In genomic region chr9:129310666-129311350, GRCh38 we compare ENCODE assay signal across 24 cellular contexts.
DNase-seq lines count a peak whose midpoint lies in the region; ATAC-seq, FAIRE-seq and TF ChIP-seq lines count a peak whose summit lies in the region.
"Had no signal": no experiment of that assay in that cellular context is flagged by ENCODE, and none has a peak within 500 bp of the region (broad histone marks: within the 10 kb centered on the region; RNA-seq: fewer than 3 reads in every experiment).

No MANE protein-coding gene starts in this region.

- no peak overlapping the region for H3K27ac ChIP-seq in right lobe of liver
- H3K27ac ChIP-seq in HepG2 (ENCODE audit: extremely low read length, insufficient read depth, low read length), result no peak overlapping the region
- no peak overlapping the region for H3K27ac ChIP-seq in lower lobe of right lung
- no peak overlapping the region for H3K27ac ChIP-seq in upper lobe of right lung
- H3K27ac ChIP-seq: breast epithelium, gastrocnemius medialis had no signal

- ATAC-seq in right lobe of liver (no peak), HepG2 (no peak), lower lobe of right lung (no peak), upper lobe of right lung (peak; percentile 28), GM19328 (IDR thresholded peaks at IDR 0.05; ENCODE audit: unreplicated experiment) (no peak)
- no peak for ATAC-seq in stimulated activated naive B cell treated with anti-CD40 and anti-IgM and Interleukin-4, amounts not matched to agents 10 μg/mL and 1 μg/mL and 100 μg/mL, for 72 hours (replicated peaks)
- ATAC-seq: gastrocnemius medialis, K562, natural killer cell, Panc1, right cardiac atrium, T-cell had no signal

- DNase-seq in right lobe of liver, result peak in 2 of 3 donors; percentile 20 to 23
- no peak for DNase-seq in HepG2 (ENCODE audit: low spot score)
- no peak for DNase-seq in endothelial cell (ENCODE audit: low spot score)
- DNase-seq in lower lobe of right lung, result peak; percentile 1
- DNase-seq in upper lobe of right lung, result peak; percentile 10
- no peak for DNase-seq in mesothelial cell of epicardium (ENCODE audit: low spot score in 2 of 2, unreplicated experiment in 2 of 2)
- DNase-seq in stimulated activated naive B cell treated with anti-CD40 and anti-IgM and Interleukin-4, amounts not matched to agents 10 μg/mL and 1 μg/mL and 100 μg/mL, for 72 hours, result no peak
- DNase-seq: activated gamma-delta T cell; CD4-positive, CD25-positive, alpha-beta regulatory T cell; dermis blood vessel endothelial cell; DMS 273 treated with DMSO at 0.1 percent for 48 hours; midbrain; NCI-H1436 treated with DMSO at 0.1 percent for 48 hours; NCI-H524; NK-92 treated with Interleukin-12 subunit alpha and Interleukin-12 subunit beta, amount 100 ng/mL, for 24 hours; right cardiac atrium had no signal

- H2AFZ ChIP-seq in HepG2 (ENCODE audit: low read length), result no peak overlapping the region
- H2AFZ ChIP-seq: GM23338 had no signal

- H3K36me3 Mint-ChIP-seq in endothelial cell (ENCODE audit: low read depth, unreplicated experiment) (peaks cover 5% of the 10 kb centered on the region), mesothelial cell of epicardium (no peaks in the 10 kb centered on the region)
- peaks cover 0 to 5% of the 10 kb centered on the region in 2 donors for H3K36me3 Mint-ChIP-seq in stimulated activated naive B cell treated with anti-CD40 and anti-IgM and Interleukin-4, amounts not matched to agents 10 μg/mL and 1 μg/mL and 100 μg/mL, for 72 hours
- H3K36me3 Mint-ChIP-seq: CD4-positive, CD25-positive, alpha-beta regulatory T cell; natural killer cell; T-cell had no signal

- H3K27me3 ChIP-seq in right lobe of liver (no peaks in the 10 kb centered on the region), HepG2 (ENCODE audit: control insufficient read depth in 1 of 2, insufficient read depth in 2 of 2, low read length in 2 of 2) (peaks cover 0 to 23% of the 10 kb centered on the region in 2 experiments; a peak in 3 of 5 replicates), lower lobe of right lung (ENCODE audit: low read depth) (no peaks in the 10 kb centered on the region), upper lobe of right lung (no peaks in the 10 kb centered on the region)
- H3K27me3 ChIP-seq: breast epithelium, gastrocnemius medialis had no signal

- no peak overlapping the region for H3K4me3 ChIP-seq in right lobe of liver
- no peak overlapping the region for H3K4me3 ChIP-seq in HepG2 (replicated peaks in 1 of 3; ENCODE audit: insufficient read depth in 1 of 3, low read depth in 2 of 3, low read length in 3 of 3)
- H3K4me3 ChIP-seq in lower lobe of right lung, result no peak overlapping the region
- H3K4me3 ChIP-seq in upper lobe of right lung, result no peak overlapping the region
- H3K4me3 ChIP-seq: breast epithelium, gastrocnemius medialis, GM23338, K562 had no signal

- no peaks in the 10 kb centered on the region for H3K79me2 ChIP-seq in HepG2 (ENCODE audit: insufficient read depth, low read length)

- intact Hi-C loops in right lobe of liver (cut with DNase I), result no loop called here
- intact Hi-C loops in HepG2 (cut with micrococcal nuclease; ENCODE audit: unreplicated experiment), result no loop called here
- intact Hi-C loops in lower lobe of right lung (cut with DNase I), result no loop called here
- intact Hi-C loops in upper lobe of right lung (cut with DNase I), result no loop called here

- peak overlapping the region; percentile 24 for H3K27ac Mint-ChIP-seq in endothelial cell (ENCODE audit: unreplicated experiment)
- H3K27ac Mint-ChIP-seq in mesothelial cell of epicardium, result no peak overlapping the region
- H3K27ac Mint-ChIP-seq in stimulated activated naive B cell treated with anti-CD40 and anti-IgM and Interleukin-4, amounts not matched to agents 10 μg/mL and 1 μg/mL and 100 μg/mL, for 72 hours, result no peak overlapping the region
- H3K27ac Mint-ChIP-seq: GM23338, natural killer cell had no signal

- TF ChIP-seq EP300 in HepG2 (IDR thresholded peaks at IDR 0.05; ENCODE audit: low read depth in 2 of 2, low read length in 2 of 2) (no peak), HepG2 (CRISPR knock-in tag; IDR thresholded peaks at IDR 0.05; ENCODE audit: borderline replicate concordance) (no peak)

- TF ChIP-seq POLR2A in right lobe of liver (IDR thresholded peaks at IDR 0.05), result no peak
- TF ChIP-seq POLR2A in HepG2 (IDR thresholded peaks at IDR 0.05; ENCODE audit: insufficient read depth in 1 of 2, low read depth in 2 of 2, low read length in 2 of 2), result no peak

- no peak overlapping the region for H3K9ac ChIP-seq in HepG2 (ENCODE audit: insufficient read depth, low read depth, low read length)

- POLR2A ChIA-PET in HepG2 (lab: Yijun Ruan, JAX), result no interaction called here

- TF ChIP-seq CTCF in right lobe of liver (IDR thresholded peaks at IDR 0.05) (no peak), HepG2 (CRISPR knock-in tag; IDR thresholded peaks at IDR 0.05) (no peak), endothelial cell (IDR thresholded peaks at IDR 0.05; ENCODE audit: unreplicated experiment) (no peak), lower lobe of right lung (IDR thresholded peaks at IDR 0.05) (no peak), upper lobe of right lung (IDR thresholded peaks at IDR 0.05) (no peak), mesothelial cell of epicardium (IDR thresholded peaks at IDR 0.05; ENCODE audit: unreplicated experiment) (no peak)

- H3K27me3 Mint-ChIP-seq in endothelial cell (ENCODE audit: unreplicated experiment), result peaks cover 2% of the 10 kb centered on the region
- no peaks in the 10 kb centered on the region for H3K27me3 Mint-ChIP-seq in mesothelial cell of epicardium (ENCODE audit: low read depth)
- peaks cover 23 to 29% of the 10 kb centered on the region in 2 donors for H3K27me3 Mint-ChIP-seq in stimulated activated naive B cell treated with anti-CD40 and anti-IgM and Interleukin-4, amounts not matched to agents 10 μg/mL and 1 μg/mL and 100 μg/mL, for 72 hours
- H3K27me3 Mint-ChIP-seq: CD4-positive, CD25-positive, alpha-beta regulatory T cell had no signal

- BruUV-seq in HepG2 (replicated peaks; lab: Mats Ljungman, UMichigan), result no TSS peak

- no peak for TF ChIP-seq RAD21 in HepG2 (CRISPR knock-in tag; IDR thresholded peaks at IDR 0.05)

- H3K4me2 ChIP-seq in HepG2 (ENCODE audit: low read depth, low read length), result no peak overlapping the region
- H3K4me2 ChIP-seq: GM23338 had no signal

- no peaks in the 10 kb centered on the region for H4K20me1 ChIP-seq in HepG2 (ENCODE audit: insufficient read depth, low read length)

- CTCF ChIA-PET in HepG2 (lab: Yijun Ruan, JAX; ENCODE audit: low intra/inter-chr PET ratio, low total read pairs), result no interaction called here

- H3K9me3 Mint-ChIP-seq in endothelial cell (ENCODE audit: unreplicated experiment) (no peaks in the 10 kb centered on the region), mesothelial cell of epicardium (peaks cover 8% of the 10 kb centered on the region)
- H3K9me3 Mint-ChIP-seq in stimulated activated naive B cell treated with anti-CD40 and anti-IgM and Interleukin-4, amounts not matched to agents 10 μg/mL and 1 μg/mL and 100 μg/mL, for 72 hours, result peaks cover 1 to 4% of the 10 kb centered on the region in 2 donors
- H3K9me3 Mint-ChIP-seq: natural killer cell, T-cell had no signal

- H3K4me1 ChIP-seq in right lobe of liver (peaks cover 0 to 13% (median 6%) of the 10 kb centered on the region in 4 donors), HepG2 (ENCODE audit: insufficient read depth, low read length) (peaks cover 47% of the 10 kb centered on the region), lower lobe of right lung (peaks cover 8% of the 10 kb centered on the region), upper lobe of right lung (peaks cover 10% of the 10 kb centered on the region)
- H3K4me1 ChIP-seq: breast epithelium had no signal

- H3K9me3 ChIP-seq in right lobe of liver (no peaks in the 10 kb centered on the region), HepG2 (ENCODE audit: low read length) (no peaks in the 10 kb centered on the region), lower lobe of right lung (no peaks in the 10 kb centered on the region), upper lobe of right lung (no peaks in the 10 kb centered on the region)
- H3K9me3 ChIP-seq: breast epithelium, gastrocnemius medialis had no signal

- H3K36me3 ChIP-seq in right lobe of liver (no peaks in the 10 kb centered on the region), HepG2 (replicated peaks in 1 of 2; ENCODE audit: control insufficient read depth in 1 of 2, insufficient read depth in 2 of 2, low read length in 2 of 2) (no peaks in the 10 kb centered on the region), lower lobe of right lung (no peaks in the 10 kb centered on the region), upper lobe of right lung (no peaks in the 10 kb centered on the region)
- H3K36me3 ChIP-seq: breast epithelium, gastrocnemius medialis had no signal

- in situ Hi-C loops in HepG2 (cut with HindIII; ENCODE audit: extremely low pct_ligation_motif_present, low pct_unique_long_range_greater_than_20kb), result no loop called here

- H3K4me3 Mint-ChIP-seq in endothelial cell (ENCODE audit: unreplicated experiment), result no peak overlapping the region
- no peak overlapping the region for H3K4me3 Mint-ChIP-seq in mesothelial cell of epicardium
- H3K4me3 Mint-ChIP-seq in stimulated activated naive B cell treated with anti-CD40 and anti-IgM and Interleukin-4, amounts not matched to agents 10 μg/mL and 1 μg/mL and 100 μg/mL, for 72 hours, result no peak overlapping the region
- H3K4me3 Mint-ChIP-seq: CD4-positive, CD25-positive, alpha-beta regulatory T cell; GM23338; natural killer cell; T-cell had no signal

- 77% methylated on average over 5 of the region's 7 CpGs for WGBS in right lobe of liver (ENCODE audit: insufficient coverage, low coverage, low lambda C conversion rate, missing lambda C conversion rate)
- 39% methylated on average over 5 of the region's 7 CpGs for WGBS in HepG2 (ENCODE audit: low lambda C conversion rate)

- FAIRE-seq in HepG2 (lab: Jason Lieb, UNC), result no peak
- FAIRE-seq: K562 had no signal

- H3K4me1 Mint-ChIP-seq in endothelial cell (ENCODE audit: unreplicated experiment) (no peaks in the 10 kb centered on the region), mesothelial cell of epicardium (peaks cover 3% of the 10 kb centered on the region)
- no peaks in the 10 kb centered on the region for H3K4me1 Mint-ChIP-seq in stimulated activated naive B cell treated with anti-CD40 and anti-IgM and Interleukin-4, amounts not matched to agents 10 μg/mL and 1 μg/mL and 100 μg/mL, for 72 hours
- H3K4me1 Mint-ChIP-seq: natural killer cell had no signal

Comparison
In these comparisons a context has a peak if more than half of its experiments do, and no peak if none do; other contexts are left out.
1. DNase-seq: peak in right lobe of liver (2 of 3), lower lobe of right lung (single experiment) and upper lobe of right lung (single experiment); none in HepG2 (single experiment), endothelial cell (single experiment), mesothelial cell of epicardium (0 of 2) and stimulated activated naive B cell treated with anti-CD40 and anti-IgM and Interleukin-4, amounts not matched to agents 10 μg/mL and 1 μg/mL and 100 μg/mL, for 72 hours (single experiment).